Comparison of ENCODE assay signal across 8 cellular contexts in the genomic region with DNA sequence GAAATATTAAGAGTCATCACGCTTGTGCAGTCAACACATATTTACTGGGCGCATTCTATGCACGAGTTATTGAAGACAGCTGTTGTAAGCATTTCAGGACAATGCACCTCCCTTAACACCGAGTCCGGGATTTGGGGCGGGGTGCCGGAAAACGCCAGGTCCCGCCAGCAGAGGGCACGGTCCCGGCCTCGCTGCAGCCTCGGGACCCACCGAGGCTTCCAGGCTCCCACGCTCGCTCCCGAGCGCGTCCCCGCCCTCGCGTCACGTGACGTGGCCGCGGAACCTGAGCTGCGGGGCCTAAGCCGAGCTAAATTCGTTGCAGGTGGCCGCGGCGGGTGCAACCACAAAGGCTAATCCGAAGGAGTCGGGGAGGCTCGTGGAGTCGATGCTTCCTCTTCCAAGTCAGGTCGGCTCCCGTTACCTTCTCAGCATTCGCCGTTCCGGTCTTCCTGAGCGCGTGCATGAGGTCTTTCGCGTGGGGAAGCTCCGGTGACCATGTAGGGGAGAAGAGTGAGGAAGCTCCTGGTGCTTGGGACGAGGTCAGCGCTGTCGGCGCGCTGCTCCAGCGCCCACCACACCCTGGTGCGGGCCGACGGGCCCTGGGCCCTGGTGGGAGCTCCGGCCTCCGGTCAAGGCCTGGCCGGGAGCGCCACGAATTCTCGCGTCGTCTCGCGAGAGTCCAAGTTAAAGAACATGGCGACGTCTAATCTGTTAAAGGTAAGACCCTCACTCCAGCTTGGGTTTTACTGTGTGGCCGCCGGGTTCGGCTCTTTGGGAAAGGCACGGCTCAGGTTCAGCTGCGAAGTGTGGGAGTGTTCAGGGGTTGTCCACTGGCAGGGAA. TPM values are rescaled to one million over a fixed set of nuclear protein-coding genes. Genes with fewer than 3 reads are reported as not detected.
DNase-seq lines count a peak whose midpoint lies in the region; ATAC-seq and TF ChIP-seq lines count a peak whose summit lies in the region.

Gene CUL5, plus strand, starts transcription at position 243 of the 841 bp plus-strand sequence. Its CDS starts 451 bp downstream, at position 694.

- peaks cover 29% of the 10 kb centered on the region for H3K4me1 ChIP-seq in GM23248 (ENCODE audit: insufficient read depth)

- DNase-seq in ELF-1 (ENCODE audit: low read depth, low spot score) (peak; percentile 94), GM23248 (peak; percentile 97), Kasumi-1 (lab: John Stamatoyannopoulos, UW) (peak; percentile 73 to 74), RKO (ENCODE audit: low spot score) (peak; percentile 89), fibroblast of mammary gland (ENCODE audit: low read depth) (peak; percentile 90)
- peak; percentile 92 for DNase-seq in natural killer cell treated with Interleukin-12 subunit alpha and Interleukin-12 subunit beta and Interleukin-15 and Interleukin-18, amount 100 ng/mL, for 72 hours (ENCODE audit: low spot score)
- peak; percentile 94 for DNase-seq in stimulated activated naive CD8-positive, alpha-beta T cell treated with anti-CD3 and anti-CD28 coated beads, Interleukin-15, Interleukin-2, amounts not matched to agents 100 U/mL and 50 U/mL, for 24 hours

- peak; percentile 88 for ATAC-seq in activated T-helper 17 cell treated with anti-CD3 and anti-CD28 coated beads, Interleukin-2, amount 50 U/mL, for 72 hours (replicated peaks)
- peak; percentile 94 to 95 for ATAC-seq in natural killer cell treated with Interleukin-12 subunit alpha and Interleukin-12 subunit beta and Interleukin-15 and Interleukin-18, amount 100 ng/mL, for 72 hours
- ATAC-seq in stimulated activated naive CD8-positive, alpha-beta T cell treated with anti-CD3 and anti-CD28 coated beads, Interleukin-15, Interleukin-2, amounts not matched to agents 100 U/mL and 50 U/mL, for 24 hours = peak; percentile 94

- H3K36me3 Mint-ChIP-seq in activated T-helper 17 cell treated with anti-CD3 and anti-CD28 coated beads, Interleukin-2, amount 50 U/mL, for 72 hours (ENCODE audit: low read depth) = peaks cover 19% of the 10 kb centered on the region
- H3K36me3 Mint-ChIP-seq in natural killer cell treated with Interleukin-12 subunit alpha and Interleukin-12 subunit beta and Interleukin-15 and Interleukin-18, amount 100 ng/mL, for 72 hours = peaks cover 4% of the 10 kb centered on the region

- H3K36me3 ChIP-seq in GM23248 (ENCODE audit: low read depth) = peaks cover 1% of the 10 kb centered on the region; the same call in 1 of the 2 replicates

- peak within 1 kb of the TSS; percentile 89 for H3K4me2 ChIP-seq in GM23248 (ENCODE audit: unreplicated experiment)

- peak within 1 kb of the TSS; percentile 93 for H3K27ac Mint-ChIP-seq in activated T-helper 17 cell treated with anti-CD3 and anti-CD28 coated beads, Interleukin-2, amount 50 U/mL, for 72 hours
- H3K27ac Mint-ChIP-seq in natural killer cell treated with Interleukin-12 subunit alpha and Interleukin-12 subunit beta and Interleukin-15 and Interleukin-18, amount 100 ng/mL, for 72 hours = peak within 1 kb of the TSS; percentile 95 to 99

- peaks cover 16% of the 10 kb centered on the region for H4K20me1 ChIP-seq in GM23248 (ENCODE audit: insufficient read depth)

- H2AFZ ChIP-seq in GM23248 = peak within 1 kb of the TSS; percentile 95

- peak within 1 kb of the TSS; percentile 99 for H3K9ac ChIP-seq in GM23248

- H3K79me2 ChIP-seq in GM23248 (ENCODE audit: insufficient read depth) = peaks cover 47% of the 10 kb centered on the region

- H3K4me1 Mint-ChIP-seq in activated T-helper 17 cell treated with anti-CD3 and anti-CD28 coated beads, Interleukin-2, amount 50 U/mL, for 72 hours = peaks cover 8% of the 10 kb centered on the region
- H3K4me1 Mint-ChIP-seq in natural killer cell treated with Interleukin-12 subunit alpha and Interleukin-12 subunit beta and Interleukin-15 and Interleukin-18, amount 100 ng/mL, for 72 hours (ENCODE audit: low read depth in 2 of 2) = peaks cover 12 to 20% of the 10 kb centered on the region in 2 donors

- peak; percentile 68 for TF ChIP-seq CTCF in fibroblast of mammary gland (conservative IDR thresholded peaks at IDR 0.05; ENCODE audit: control insufficient read depth, insufficient read depth, low read depth, low read length)

- H3K4me3 ChIP-seq in GM23248 (peak within 1 kb of the TSS; percentile 84), fibroblast of mammary gland (ENCODE audit: control insufficient read depth, low read depth, low read length) (peak within 1 kb of the TSS; percentile 83)

- no peaks in the 10 kb centered on the region for H3K27me3 Mint-ChIP-seq in activated T-helper 17 cell treated with anti-CD3 and anti-CD28 coated beads, Interleukin-2, amount 50 U/mL, for 72 hours
- H3K27me3 Mint-ChIP-seq in natural killer cell treated with Interleukin-12 subunit alpha and Interleukin-12 subunit beta and Interleukin-15 and Interleukin-18, amount 100 ng/mL, for 72 hours = no peaks in the 10 kb centered on the region

- no peaks in the 10 kb centered on the region for H3K9me3 Mint-ChIP-seq in activated T-helper 17 cell treated with anti-CD3 and anti-CD28 coated beads, Interleukin-2, amount 50 U/mL, for 72 hours
- H3K9me3 Mint-ChIP-seq in natural killer cell treated with Interleukin-12 subunit alpha and Interleukin-12 subunit beta and Interleukin-15 and Interleukin-18, amount 100 ng/mL, for 72 hours = no peaks in the 10 kb centered on the region

- no peaks in the 10 kb centered on the region for H3K9me3 ChIP-seq in GM23248 (ENCODE audit: low read depth)

- in situ Hi-C loops in GM23248 (cut with MboI) = no loop called here

- peak within 1 kb of the TSS; percentile 97 for H3K27ac ChIP-seq in GM23248

- no peaks in the 10 kb centered on the region for H3K9me2 ChIP-seq in GM23248 (ENCODE audit: insufficient read depth)

- WGBS in GM23248 (ENCODE audit: low coverage in 1 of 2, low lambda C conversion rate in 2 of 2, missing lambda C conversion rate in 2 of 2), 2 experiments = 0 to 1% methylated on average over 69 to 72 of the region's 72 CpGs

- H3F3A ChIP-seq in GM23248 (ENCODE audit: insufficient read depth) = no peaks in the 10 kb centered on the region; the same call in 1 of the 2 replicates

- H3K4me3 Mint-ChIP-seq in activated T-helper 17 cell treated with anti-CD3 and anti-CD28 coated beads, Interleukin-2, amount 50 U/mL, for 72 hours = no peak within 1 kb of the TSS
- peak within 1 kb of the TSS; percentile 96 for H3K4me3 Mint-ChIP-seq in natural killer cell treated with Interleukin-12 subunit alpha and Interleukin-12 subunit beta and Interleukin-15 and Interleukin-18, amount 100 ng/mL, for 72 hours

- no peaks in the 10 kb centered on the region for H3K27me3 ChIP-seq in GM23248 (replicated peaks; ENCODE audit: insufficient read depth)

RNA-seq across cellular contexts. Expression of gene CUL5, which starts in this region (rescaled TPM):
- total RNA-seq in GM23248 (2014; rRNA removed; shearing (Covaris generic)) = 24.4 and 37.5 TPM in 2 replicates
- 29.5 and 31.3 TPM in 2 replicates for polyA plus RNA-seq in GM23248 (2016; fragmentation: Nextera tagmentation; extraction: Ambion mirVana)
- 10 to 100 TPM; 32.3 to 34.4 TPM for total RNA-seq in activated T-helper 17 cell treated with anti-CD3 and anti-CD28 coated beads, Interleukin-2, amount 50 U/mL, for 72 hours
- 10 to 100 TPM; 29.9 to 51.9 TPM for total RNA-seq in natural killer cell treated with Interleukin-12 subunit alpha and Interleukin-12 subunit beta and Interleukin-15 and Interleukin-18, amount 100 ng/mL, for 72 hours

Comparison
In these comparisons a context has a peak if more than half of its experiments do, and no peak if none do; other contexts are left out.
1. Peak in every context shown above with its lines: DNase-seq, ATAC-seq, H3K4me3 ChIP-seq and H3K27ac ChIP-seq.